27 cellular contexts compared by ENCODE assay signal in the genomic region with DNA sequence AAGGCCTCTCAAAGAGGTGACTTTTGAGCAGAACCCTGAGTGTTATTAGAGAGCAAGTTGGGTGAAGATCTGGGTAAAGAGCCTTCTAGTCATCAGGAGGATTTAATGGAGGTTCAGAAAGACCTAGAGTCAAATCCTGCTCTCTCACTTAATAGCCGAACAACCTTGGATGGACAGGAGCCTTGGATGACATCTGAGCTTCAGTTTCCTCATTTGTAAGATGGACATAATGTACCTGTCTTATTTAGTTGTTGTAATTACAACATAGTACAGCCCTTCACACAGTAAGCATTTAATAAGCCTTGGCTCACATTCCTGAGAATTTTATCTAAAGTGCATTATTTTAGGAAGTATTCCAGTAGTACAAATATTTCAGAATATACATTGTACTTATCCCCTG.
"Had no signal": no experiment of that assay in that cellular context is flagged by ENCODE, and none has a peak within 500 bp of the region (broad histone marks: within the 10 kb centered on the region; RNA-seq: fewer than 3 reads in every experiment).

No MANE protein-coding gene starts in this region.

- DNase-seq: colonic mucosa; effector memory CD4-positive, alpha-beta T cell; foreskin keratinocyte; glutamatergic neuron; kidney; mesenchymal stem cell; mucosa of descending colon; naive B cell; nephron progenitor cell; nucleus accumbens; sigmoid colon; stimulated activated CD4-positive, alpha-beta T cell treated with anti-CD3 and anti-CD28 coated beads, Interleukin-2, amount 100 ng/mL, for 24 hours; stimulated activated CD4-positive, alpha-beta T cell treated with anti-CD3 and anti-CD28 coated beads, Interleukin-4, amount 100 ng/mL, for 24 hours; stimulated activated naive CD8-positive, alpha-beta T cell treated with anti-CD3 and anti-CD28 coated beads, Interleukin-15, Interleukin-2, amounts not matched to agents 100 U/mL and 50 U/mL, for 24 hours; transverse colon; upper lobe of right lung; uterus had no signal

- H3K36me3 ChIP-seq: colonic mucosa, prostate gland, uterus had no signal

- ATAC-seq: foreskin keratinocyte; left lobe of liver; mucosa of descending colon; stimulated activated memory B cell treated with anti-CD40 and anti-IgM and Interleukin-4, amounts not matched to agents 10 μg/mL and 1 μg/mL and 100 μg/mL, for 72 hours; stimulated activated naive CD8-positive, alpha-beta T cell treated with anti-CD3 and anti-CD28 coated beads, Interleukin-15, Interleukin-2, amounts not matched to agents 100 U/mL and 50 U/mL, for 24 hours; upper lobe of right lung had no signal

- H3K4me3 Mint-ChIP-seq: dendritic cell treated with granulocyte-macrophage colony-stimulating factor and Interleukin-4, amounts not matched to agents 40 ng/mL and 50 ng/mL, for 4 days; mesothelial cell of epicardium; naive B cell; nephron progenitor cell; stimulated activated memory B cell treated with anti-CD40 and anti-IgM and Interleukin-4, amounts not matched to agents 10 μg/mL and 1 μg/mL and 100 μg/mL, for 72 hours had no signal

- H3K27ac ChIP-seq: colonic mucosa, esophagus muscularis mucosa, foreskin keratinocyte, prostate gland, right atrium auricular region, sigmoid colon, thoracic aorta, transverse colon, upper lobe of right lung, uterus had no signal

- H3K4me3 ChIP-seq: colonic mucosa, esophagus muscularis mucosa, lung, mucosa of descending colon, prostate gland, right atrium auricular region, sigmoid colon, thoracic aorta, transverse colon, upper lobe of right lung, uterus had no signal

- H3K27me3 Mint-ChIP-seq: dendritic cell treated with granulocyte-macrophage colony-stimulating factor and Interleukin-4, amounts not matched to agents 40 ng/mL and 50 ng/mL, for 4 days; naive B cell; stimulated activated memory B cell treated with anti-CD40 and anti-IgM and Interleukin-4, amounts not matched to agents 10 μg/mL and 1 μg/mL and 100 μg/mL, for 72 hours had no signal

- H3K4me1 ChIP-seq: colonic mucosa, prostate gland, right atrium auricular region, uterus had no signal

- H3K9me3 ChIP-seq: colonic mucosa, esophagus muscularis mucosa, mucosa of descending colon, prostate gland, right atrium auricular region, sigmoid colon, thoracic aorta, transverse colon, upper lobe of right lung, uterus had no signal

- FAIRE-seq: endothelial cell of umbilical vein, kidney had no signal

- H3K27me3 ChIP-seq: colonic mucosa, esophagus muscularis mucosa, foreskin keratinocyte, right atrium auricular region, sigmoid colon, transverse colon, upper lobe of right lung, uterus had no signal

- H3K9me3 Mint-ChIP-seq: dendritic cell treated with granulocyte-macrophage colony-stimulating factor and Interleukin-4, amounts not matched to agents 40 ng/mL and 50 ng/mL, for 4 days; mesothelial cell of epicardium; naive B cell; nephron progenitor cell; stimulated activated memory B cell treated with anti-CD40 and anti-IgM and Interleukin-4, amounts not matched to agents 10 μg/mL and 1 μg/mL and 100 μg/mL, for 72 hours had no signal

- H3K27ac Mint-ChIP-seq: dendritic cell treated with granulocyte-macrophage colony-stimulating factor and Interleukin-4, amounts not matched to agents 40 ng/mL and 50 ng/mL, for 4 days; mesothelial cell of epicardium; nephron progenitor cell had no signal
